ENCODE assay signal across 15 cellular contexts in genomic region chr5:60352992-60353391, GRCh38.
"Had no signal": no experiment of that assay in that cellular context is flagged by ENCODE, and none has a peak within 500 bp of the region (broad histone marks: within the 10 kb centered on the region; RNA-seq: fewer than 3 reads in every experiment).

No MANE protein-coding gene starts in this region.

- DNase-seq: activated CD4-positive, alpha-beta memory T cell treated with anti-CD3 and anti-CD28 coated beads for 36 hours; activated CD4-positive, alpha-beta T cell treated with anti-CD3 and anti-CD28 coated beads for 36 hours; activated CD8-positive, alpha-beta memory T cell treated with anti-CD3 and anti-CD28 coated beads, Interleukin-2, amount 10 ng/mL, durations not matched to agents 7 days and 5 days; amygdala; foreskin melanocyte; glutamatergic neuron; hippocampal formation; lower lobe of right lung; retina; spleen; stimulated activated CD4-positive, alpha-beta T cell treated with anti-CD3 and anti-CD28 coated beads, Interleukin-4, amount 100 ng/mL, for 4 hours had no signal

- H3K4me3 Mint-ChIP-seq: activated CD4-positive, alpha-beta memory T cell treated with anti-CD3 and anti-CD28 coated beads for 36 hours; activated CD4-positive, alpha-beta T cell treated with anti-CD3 and anti-CD28 coated beads for 36 hours; activated CD8-positive, alpha-beta memory T cell treated with anti-CD3 and anti-CD28 coated beads, Interleukin-2, amount 10 ng/mL, durations not matched to agents 7 days and 5 days; activated naive CD8-positive, alpha-beta T cell; natural killer cell treated with Interleukin-12 subunit alpha and Interleukin-12 subunit beta and Interleukin-15 and Interleukin-18, amount 100 ng/mL, for 72 hours; stimulated activated memory B cell treated with anti-CD40 and anti-IgM and Interleukin-4, amounts not matched to agents 10 μg/mL and 1 μg/mL and 100 μg/mL, for 72 hours; WTC11 had no signal

- H3K36me3 Mint-ChIP-seq: activated CD4-positive, alpha-beta memory T cell treated with anti-CD3 and anti-CD28 coated beads for 36 hours; activated CD8-positive, alpha-beta memory T cell treated with anti-CD3 and anti-CD28 coated beads, Interleukin-2, amount 10 ng/mL, durations not matched to agents 7 days and 5 days; activated naive CD8-positive, alpha-beta T cell; natural killer cell treated with Interleukin-12 subunit alpha and Interleukin-12 subunit beta and Interleukin-15 and Interleukin-18, amount 100 ng/mL, for 72 hours; stimulated activated memory B cell treated with anti-CD40 and anti-IgM and Interleukin-4, amounts not matched to agents 10 μg/mL and 1 μg/mL and 100 μg/mL, for 72 hours; WTC11 had no signal

- H3K4me1 Mint-ChIP-seq: activated CD4-positive, alpha-beta T cell treated with anti-CD3 and anti-CD28 coated beads for 36 hours; activated CD8-positive, alpha-beta memory T cell treated with anti-CD3 and anti-CD28 coated beads, Interleukin-2, amount 10 ng/mL, durations not matched to agents 7 days and 5 days; stimulated activated memory B cell treated with anti-CD40 and anti-IgM and Interleukin-4, amounts not matched to agents 10 μg/mL and 1 μg/mL and 100 μg/mL, for 72 hours; WTC11 had no signal

- H3K9me3 Mint-ChIP-seq: activated CD4-positive, alpha-beta memory T cell treated with anti-CD3 and anti-CD28 coated beads for 36 hours; stimulated activated memory B cell treated with anti-CD40 and anti-IgM and Interleukin-4, amounts not matched to agents 10 μg/mL and 1 μg/mL and 100 μg/mL, for 72 hours; WTC11 had no signal

- H3K27ac Mint-ChIP-seq: activated CD4-positive, alpha-beta memory T cell treated with anti-CD3 and anti-CD28 coated beads for 36 hours; activated CD4-positive, alpha-beta T cell treated with anti-CD3 and anti-CD28 coated beads for 36 hours; activated CD8-positive, alpha-beta memory T cell treated with anti-CD3 and anti-CD28 coated beads, Interleukin-2, amount 10 ng/mL, durations not matched to agents 7 days and 5 days; activated naive CD8-positive, alpha-beta T cell; natural killer cell treated with Interleukin-12 subunit alpha and Interleukin-12 subunit beta and Interleukin-15 and Interleukin-18, amount 100 ng/mL, for 72 hours; stimulated activated memory B cell treated with anti-CD40 and anti-IgM and Interleukin-4, amounts not matched to agents 10 μg/mL and 1 μg/mL and 100 μg/mL, for 72 hours; WTC11 had no signal

- H3K27me3 Mint-ChIP-seq: activated CD4-positive, alpha-beta memory T cell treated with anti-CD3 and anti-CD28 coated beads for 36 hours; activated CD4-positive, alpha-beta T cell treated with anti-CD3 and anti-CD28 coated beads for 36 hours; activated CD8-positive, alpha-beta memory T cell treated with anti-CD3 and anti-CD28 coated beads, Interleukin-2, amount 10 ng/mL, durations not matched to agents 7 days and 5 days; activated naive CD8-positive, alpha-beta T cell; natural killer cell treated with Interleukin-12 subunit alpha and Interleukin-12 subunit beta and Interleukin-15 and Interleukin-18, amount 100 ng/mL, for 72 hours; stimulated activated memory B cell treated with anti-CD40 and anti-IgM and Interleukin-4, amounts not matched to agents 10 μg/mL and 1 μg/mL and 100 μg/mL, for 72 hours had no signal

- ATAC-seq: activated CD4-positive, alpha-beta T cell treated with anti-CD3 and anti-CD28 coated beads for 36 hours; activated CD8-positive, alpha-beta memory T cell treated with anti-CD3 and anti-CD28 coated beads, Interleukin-2, amount 10 ng/mL, durations not matched to agents 7 days and 5 days; lower lobe of right lung; natural killer cell treated with Interleukin-12 subunit alpha and Interleukin-12 subunit beta and Interleukin-15 and Interleukin-18, amount 100 ng/mL, for 72 hours; stimulated activated memory B cell treated with anti-CD40 and anti-IgM and Interleukin-4, amounts not matched to agents 10 μg/mL and 1 μg/mL and 100 μg/mL, for 72 hours; WTC11 had no signal
